23 cellular contexts compared by ENCODE assay signal in the genomic region with DNA sequence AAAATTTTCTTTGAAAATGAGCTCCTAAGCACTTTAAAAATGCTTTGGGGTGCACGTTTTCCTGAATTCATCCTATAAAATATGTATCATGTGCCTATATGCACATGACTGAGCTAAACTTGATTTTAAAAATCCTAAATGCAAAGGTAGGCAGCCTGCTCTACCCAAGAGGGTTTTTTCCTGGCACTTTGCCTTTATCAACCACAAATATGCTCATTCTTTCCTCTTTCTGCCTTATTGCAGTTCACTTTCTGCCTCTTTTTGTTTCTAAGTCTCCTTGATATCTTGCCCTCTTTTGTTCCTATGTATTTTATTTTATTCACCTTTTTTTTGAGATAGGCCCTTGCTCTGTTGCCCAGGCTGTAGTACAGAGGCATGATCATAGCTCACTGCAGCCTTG.
"Had no signal": no experiment of that assay in that cellular context is flagged by ENCODE, and none has a peak within 500 bp of the region (broad histone marks: within the 10 kb centered on the region; RNA-seq: fewer than 3 reads in every experiment).

No MANE protein-coding gene starts in this region.

- DNase-seq: activated CD4-positive, alpha-beta T cell treated with anti-CD3 and anti-CD28 coated beads for 1 hour; activated CD4-positive, alpha-beta T cell treated with anti-CD3 and anti-CD28 coated beads, Interleukin-2, amount 50 U/mL, for 1 hour; activated CD8-positive, alpha-beta T cell treated with anti-CD3 and anti-CD28 coated beads for 36 hours; activated naive CD8-positive, alpha-beta T cell treated with anti-CD3 and anti-CD28 coated beads, Interleukin-2, amount 50 U/mL, for 24 hours; activated T-cell treated with anti-CD3 and anti-CD28 coated beads, Interleukin-2, amount 50 U/mL, for 48 hours; brain microvascular endothelial cell; foreskin melanocyte; heart right ventricle; islet precursor cell; left ventricle myocardium superior; naive B cell; nucleus accumbens; stimulated activated CD4-positive, alpha-beta T cell treated with anti-CD3 and anti-CD28 coated beads, Interleukin-1b, Interleukin-23, amount 100 ng/mL, for 48 hours; stimulated activated CD4-positive, alpha-beta T cell treated with anti-CD3 and anti-CD28 coated beads, Interleukin-4, amount 100 ng/mL, for 4 hours; stimulated activated CD8-positive, alpha-beta memory T cell treated with anti-CD3 and anti-CD28 coated beads, Interleukin-4, amount 100 ng/mL, for 48 hours; T-helper 17 cell; T1000; tibial artery; upper lobe of right lung had no signal

- H3K4me3 ChIP-seq: heart right ventricle, right atrium auricular region, smooth muscle cell, suprapubic skin, tibial artery, upper lobe of right lung had no signal

- ATAC-seq: activated CD8-positive, alpha-beta T cell treated with anti-CD3 and anti-CD28 coated beads for 36 hours; activated naive CD8-positive, alpha-beta T cell treated with anti-CD3 and anti-CD28 coated beads, Interleukin-2, amount 50 U/mL, for 24 hours; heart right ventricle; left ventricle myocardium superior; stimulated activated memory B cell treated with anti-CD40 and anti-IgM and Interleukin-4, amounts not matched to agents 10 μg/mL and 1 μg/mL and 100 μg/mL, for 72 hours; T-helper 17 cell; upper lobe of right lung had no signal
